Comparison of ENCODE assay signal across 1 cellular context in the genomic region with DNA sequence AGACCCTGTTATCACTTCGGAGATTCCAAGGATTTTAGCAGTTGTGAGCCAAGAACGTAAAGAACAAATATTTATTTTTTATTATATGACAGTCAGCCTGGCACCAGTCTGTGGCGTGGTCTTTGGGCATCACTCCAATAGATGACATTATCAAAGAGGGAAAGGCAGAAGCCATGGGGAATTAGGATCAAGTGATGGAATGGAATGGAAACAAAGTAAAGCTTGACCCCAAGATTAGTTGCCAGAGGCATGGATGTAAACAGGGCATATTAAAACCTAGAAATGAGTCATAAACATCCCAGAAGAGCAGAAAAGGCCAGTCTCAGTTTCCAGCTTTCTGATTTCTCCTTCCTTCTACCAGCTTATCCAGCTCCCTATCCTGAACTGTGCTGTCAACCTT.
TF ChIP-seq lines count a peak whose summit lies in the region.

No MANE protein-coding gene starts in this region.

TF ChIP-seq in GM12878, 131 proteins besides CTCF, POLR2A, EP300 and RAD21:
- TF ChIP-seq SMC3 (IDR thresholded peaks at IDR 0.05; ENCODE audit: borderline replicate concordance, low read length) (no peak), DPF2 (IDR thresholded peaks at IDR 0.05) (no peak), IKZF2 (IDR thresholded peaks at IDR 0.05) (no peak), RFX5 (IDR thresholded peaks at IDR 0.05; ENCODE audit: low read depth, low read length) (no peak), NFYA (IDR thresholded peaks at IDR 0.05; ENCODE audit: borderline replicate concordance, low read depth, low read length) (no peak), CHD4 (IDR thresholded peaks at IDR 0.05) (no peak), JUND (IDR thresholded peaks at IDR 0.05; ENCODE audit: low read depth, low read length) (no peak), YBX1 (IDR thresholded peaks at IDR 0.05) (no peak), FOXK2 (IDR thresholded peaks at IDR 0.05) (no peak), NFIC (IDR thresholded peaks at IDR 0.05; ENCODE audit: low read depth, low read length) (no peak), NR2F1 (conservative IDR thresholded peaks at IDR 0.05) (no peak), ESRRA (IDR thresholded peaks at IDR 0.05; ENCODE audit: low read length) (no peak), SREBF2 (IDR thresholded peaks at IDR 0.05; ENCODE audit: low read length) (no peak), PKNOX1 (IDR thresholded peaks at IDR 0.05) (no peak), SREBF1 (IDR thresholded peaks at IDR 0.05; ENCODE audit: low read length) (no peak), MEF2B (IDR thresholded peaks at IDR 0.05; ENCODE audit: partially characterized antibody, poor library complexity, severe bottlenecking) (no peak)
- TF ChIP-seq, protein P1, sequence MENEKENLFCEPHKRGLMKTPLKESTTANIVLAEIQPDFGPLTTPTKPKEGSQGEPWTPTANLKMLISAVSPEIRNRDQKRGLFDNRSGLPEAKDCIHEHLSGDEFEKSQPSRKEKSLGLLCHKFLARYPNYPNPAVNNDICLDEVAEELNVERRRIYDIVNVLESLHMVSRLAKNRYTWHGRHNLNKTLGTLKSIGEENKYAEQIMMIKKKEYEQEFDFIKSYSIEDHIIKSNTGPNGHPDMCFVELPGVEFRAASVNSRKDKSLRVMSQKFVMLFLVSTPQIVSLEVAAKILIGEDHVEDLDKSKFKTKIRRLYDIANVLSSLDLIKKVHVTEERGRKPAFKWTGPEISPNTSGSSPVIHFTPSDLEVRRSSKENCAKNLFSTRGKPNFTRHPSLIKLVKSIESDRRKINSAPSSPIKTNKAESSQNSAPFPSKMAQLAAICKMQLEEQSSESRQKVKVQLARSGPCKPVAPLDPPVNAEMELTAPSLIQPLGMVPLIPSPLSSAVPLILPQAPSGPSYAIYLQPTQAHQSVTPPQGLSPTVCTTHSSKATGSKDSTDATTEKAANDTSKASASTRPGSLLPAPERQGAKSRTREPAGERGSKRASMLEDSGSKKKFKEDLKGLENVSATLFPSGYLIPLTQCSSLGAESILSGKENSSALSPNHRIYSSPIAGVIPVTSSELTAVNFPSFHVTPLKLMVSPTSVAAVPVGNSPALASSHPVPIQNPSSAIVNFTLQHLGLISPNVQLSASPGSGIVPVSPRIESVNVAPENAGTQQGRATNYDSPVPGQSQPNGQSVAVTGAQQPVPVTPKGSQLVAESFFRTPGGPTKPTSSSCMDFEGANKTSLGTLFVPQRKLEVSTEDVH (IDR thresholded peaks at IDR 0.05; ENCODE audit: low read depth, partially characterized antibody): no peak
- TF ChIP-seq, protein P2, sequence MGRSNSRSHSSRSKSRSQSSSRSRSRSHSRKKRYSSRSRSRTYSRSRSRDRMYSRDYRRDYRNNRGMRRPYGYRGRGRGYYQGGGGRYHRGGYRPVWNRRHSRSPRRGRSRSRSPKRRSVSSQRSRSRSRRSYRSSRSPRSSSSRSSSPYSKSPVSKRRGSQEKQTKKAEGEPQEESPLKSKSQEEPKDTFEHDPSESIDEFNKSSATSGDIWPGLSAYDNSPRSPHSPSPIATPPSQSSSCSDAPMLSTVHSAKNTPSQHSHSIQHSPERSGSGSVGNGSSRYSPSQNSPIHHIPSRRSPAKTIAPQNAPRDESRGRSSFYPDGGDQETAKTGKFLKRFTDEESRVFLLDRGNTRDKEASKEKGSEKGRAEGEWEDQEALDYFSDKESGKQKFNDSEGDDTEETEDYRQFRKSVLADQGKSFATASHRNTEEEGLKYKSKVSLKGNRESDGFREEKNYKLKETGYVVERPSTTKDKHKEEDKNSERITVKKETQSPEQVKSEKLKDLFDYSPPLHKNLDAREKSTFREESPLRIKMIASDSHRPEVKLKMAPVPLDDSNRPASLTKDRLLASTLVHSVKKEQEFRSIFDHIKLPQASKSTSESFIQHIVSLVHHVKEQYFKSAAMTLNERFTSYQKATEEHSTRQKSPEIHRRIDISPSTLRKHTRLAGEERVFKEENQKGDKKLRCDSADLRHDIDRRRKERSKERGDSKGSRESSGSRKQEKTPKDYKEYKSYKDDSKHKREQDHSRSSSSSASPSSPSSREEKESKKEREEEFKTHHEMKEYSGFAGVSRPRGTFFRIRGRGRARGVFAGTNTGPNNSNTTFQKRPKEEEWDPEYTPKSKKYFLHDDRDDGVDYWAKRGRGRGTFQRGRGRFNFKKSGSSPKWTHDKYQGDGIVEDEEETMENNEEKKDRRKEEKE (IDR thresholded peaks at IDR 0.05): no peak
- TF ChIP-seq, protein P3, sequence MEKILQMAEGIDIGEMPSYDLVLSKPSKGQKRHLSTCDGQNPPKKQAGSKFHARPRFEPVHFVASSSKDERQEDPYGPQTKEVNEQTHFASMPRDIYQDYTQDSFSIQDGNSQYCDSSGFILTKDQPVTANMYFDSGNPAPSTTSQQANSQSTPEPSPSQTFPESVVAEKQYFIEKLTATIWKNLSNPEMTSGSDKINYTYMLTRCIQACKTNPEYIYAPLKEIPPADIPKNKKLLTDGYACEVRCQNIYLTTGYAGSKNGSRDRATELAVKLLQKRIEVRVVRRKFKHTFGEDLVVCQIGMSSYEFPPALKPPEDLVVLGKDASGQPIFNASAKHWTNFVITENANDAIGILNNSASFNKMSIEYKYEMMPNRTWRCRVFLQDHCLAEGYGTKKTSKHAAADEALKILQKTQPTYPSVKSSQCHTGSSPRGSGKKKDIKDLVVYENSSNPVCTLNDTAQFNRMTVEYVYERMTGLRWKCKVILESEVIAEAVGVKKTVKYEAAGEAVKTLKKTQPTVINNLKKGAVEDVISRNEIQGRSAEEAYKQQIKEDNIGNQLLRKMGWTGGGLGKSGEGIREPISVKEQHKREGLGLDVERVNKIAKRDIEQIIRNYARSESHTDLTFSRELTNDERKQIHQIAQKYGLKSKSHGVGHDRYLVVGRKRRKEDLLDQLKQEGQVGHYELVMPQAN (conservative IDR thresholded peaks at IDR 0.05): no peak
- TF ChIP-seq, protein P4, sequence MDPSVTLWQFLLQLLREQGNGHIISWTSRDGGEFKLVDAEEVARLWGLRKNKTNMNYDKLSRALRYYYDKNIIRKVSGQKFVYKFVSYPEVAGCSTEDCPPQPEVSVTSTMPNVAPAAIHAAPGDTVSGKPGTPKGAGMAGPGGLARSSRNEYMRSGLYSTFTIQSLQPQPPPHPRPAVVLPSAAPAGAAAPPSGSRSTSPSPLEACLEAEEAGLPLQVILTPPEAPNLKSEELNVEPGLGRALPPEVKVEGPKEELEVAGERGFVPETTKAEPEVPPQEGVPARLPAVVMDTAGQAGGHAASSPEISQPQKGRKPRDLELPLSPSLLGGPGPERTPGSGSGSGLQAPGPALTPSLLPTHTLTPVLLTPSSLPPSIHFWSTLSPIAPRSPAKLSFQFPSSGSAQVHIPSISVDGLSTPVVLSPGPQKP (IDR thresholded peaks at IDR 0.05; ENCODE audit: low read depth, low read length): no peak
